7 cellular contexts compared by ENCODE assay signal in the genomic region with DNA sequence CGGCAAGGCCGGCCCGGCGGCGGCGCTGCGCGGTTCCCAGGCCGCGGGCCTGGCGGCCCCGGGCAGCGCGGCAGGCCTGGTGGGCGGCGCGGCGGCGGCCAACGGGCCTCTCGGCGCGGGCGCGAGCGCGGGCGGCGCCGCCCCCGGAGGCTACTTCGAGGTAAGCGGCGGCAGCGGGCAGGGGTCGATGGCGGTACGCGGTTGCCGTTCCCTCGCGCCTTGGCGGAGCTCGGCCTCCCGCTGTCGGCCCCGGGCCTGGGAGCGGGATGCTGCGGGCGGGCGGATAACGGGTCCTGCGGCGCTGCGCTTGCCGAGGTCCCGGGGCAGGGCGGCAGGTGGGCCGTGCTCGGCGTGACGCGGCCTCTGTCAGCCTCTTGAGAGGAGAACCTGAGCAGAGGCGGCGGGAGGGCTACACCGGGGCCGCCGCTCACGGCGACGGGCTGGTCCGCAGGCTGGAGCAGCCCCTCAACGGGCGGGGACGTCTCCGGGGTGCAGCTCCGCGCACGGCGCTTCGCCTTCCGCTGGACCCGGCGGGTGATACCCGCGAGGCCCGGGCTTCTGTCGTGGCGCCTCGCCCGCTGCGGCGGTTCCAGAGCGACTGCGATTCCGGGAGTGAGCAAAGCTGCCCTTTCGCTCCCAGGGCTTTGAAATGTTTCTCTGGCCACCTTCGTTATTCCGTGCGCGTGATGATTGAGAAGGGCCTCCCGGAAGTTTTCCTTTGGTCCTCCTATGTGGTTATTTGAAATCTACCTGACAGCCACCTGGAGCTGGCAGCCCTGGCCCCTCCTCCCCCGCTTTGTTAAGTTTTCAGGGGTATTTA. TPM values are rescaled to one million over a fixed set of nuclear protein-coding genes. Genes with fewer than 3 reads are reported as not detected.
DNase-seq lines count a peak whose midpoint lies in the region; ATAC-seq and TF ChIP-seq lines count a peak whose summit lies in the region.

No MANE protein-coding gene starts in this region.

- H3K9me2 ChIP-seq in OCI-LY1 (ENCODE audit: low read depth, low read length): no peaks in the 10 kb centered on the region

- H3K9me3 ChIP-seq in OCI-LY1 (ENCODE audit: low read length) (no peaks in the 10 kb centered on the region), neural progenitor cell (ENCODE audit: low read depth) (no peaks in the 10 kb centered on the region)

- H3K79me2 ChIP-seq in OCI-LY1 (ENCODE audit: insufficient read depth, low read length): peaks cover 29% of the 10 kb centered on the region
- peaks cover 53% of the 10 kb centered on the region for H3K79me2 ChIP-seq in neural progenitor cell (ENCODE audit: low read depth)

- peak; percentile 21 for ATAC-seq in GM18502 (IDR thresholded peaks at IDR 0.05; ENCODE audit: poor library complexity, unreplicated experiment)
- ATAC-seq in HG02870 (IDR thresholded peaks at IDR 0.05; ENCODE audit: unreplicated experiment): peak; percentile 14

- H3K4me2 ChIP-seq in OCI-LY1 (ENCODE audit: low read length): peak overlapping the region; percentile 81
- H3K4me2 ChIP-seq in neural progenitor cell: peak overlapping the region; percentile 80

- DNase-seq in activated T-helper 1 cell treated with anti-CD3 and anti-CD28 coated beads, Interleukin-12 subunit alpha, Interleukin-12 subunit beta, Interleukin-2, Interleukin-4 antibody, amounts not matched to agents 30 ng/mL and 10 ng/mL and 1 ng/mL, durations not matched to agents 14 hours and 24 hours and 36 hours (ENCODE audit: low spot score): peak; percentile 52
- DNase-seq in fibroblast of the aortic adventitia (ENCODE audit: low read depth): peak; percentile 25
- no peak for DNase-seq in neural progenitor cell (ENCODE audit: low spot score)
- DNase-seq in stromal cell of bone marrow (ENCODE audit: low read depth): peak; percentile 13

- H3K36me3 Mint-ChIP-seq in activated T-helper 1 cell treated with anti-CD3 and anti-CD28 coated beads, Interleukin-12 subunit alpha, Interleukin-12 subunit beta, Interleukin-2, Interleukin-4 antibody, amounts not matched to agents 30 ng/mL and 10 ng/mL and 1 ng/mL, durations not matched to agents 14 hours and 24 hours and 36 hours (ENCODE audit: low read depth): peaks cover 6% of the 10 kb centered on the region
- peaks cover 4% of the 10 kb centered on the region for H3K36me3 Mint-ChIP-seq in neural progenitor cell

- H4K20me1 ChIP-seq in OCI-LY1 (ENCODE audit: insufficient read depth, low read length): no peaks in the 10 kb centered on the region
- H4K20me1 ChIP-seq in neural progenitor cell (ENCODE audit: low read depth): peaks cover 50% of the 10 kb centered on the region

- H3K4me3 ChIP-seq in OCI-LY1 (ENCODE audit: low read depth, low read length, poor library complexity, severe bottlenecking) (peak overlapping the region; percentile 69), fibroblast of the aortic adventitia (ENCODE audit: low read depth, low read length) (peak overlapping the region; percentile 78), neural progenitor cell (peak overlapping the region; percentile 99)

- H3K27me3 Mint-ChIP-seq in activated T-helper 1 cell treated with anti-CD3 and anti-CD28 coated beads, Interleukin-12 subunit alpha, Interleukin-12 subunit beta, Interleukin-2, Interleukin-4 antibody, amounts not matched to agents 30 ng/mL and 10 ng/mL and 1 ng/mL, durations not matched to agents 14 hours and 24 hours and 36 hours (ENCODE audit: insufficient read depth): no peaks in the 10 kb centered on the region
- peaks cover 7% of the 10 kb centered on the region for H3K27me3 Mint-ChIP-seq in neural progenitor cell (ENCODE audit: insufficient read depth, low read depth)

- TF ChIP-seq CTCF in OCI-LY1 (IDR thresholded peaks at IDR 0.05; ENCODE audit: low read length) (no peak), fibroblast of the aortic adventitia (IDR thresholded peaks at IDR 0.05; ENCODE audit: insufficient read depth, low read length) (no peak), neural progenitor cell (IDR thresholded peaks at IDR 0.05) (no peak)

- intact Hi-C loops in activated T-helper 1 cell treated with anti-CD3 and anti-CD28 coated beads, Interleukin-12 subunit alpha, Interleukin-12 subunit beta, Interleukin-2, Interleukin-4 antibody, amounts not matched to agents 30 ng/mL and 10 ng/mL and 1 ng/mL, durations not matched to agents 14 hours and 24 hours and 36 hours (cut with micrococcal nuclease): loop anchor here (2.0 to 5.0 kb wide), 5 partner anchors 120 to 1190 kb away; partner anchors contain the start of genes NELFA and UVSSA

- H3K4me3 Mint-ChIP-seq in activated T-helper 1 cell treated with anti-CD3 and anti-CD28 coated beads, Interleukin-12 subunit alpha, Interleukin-12 subunit beta, Interleukin-2, Interleukin-4 antibody, amounts not matched to agents 30 ng/mL and 10 ng/mL and 1 ng/mL, durations not matched to agents 14 hours and 24 hours and 36 hours: peak overlapping the region; percentile 92
- H3K4me3 Mint-ChIP-seq in neural progenitor cell: peak overlapping the region; percentile 96

- peak overlapping the region; percentile 86 for H3K27ac Mint-ChIP-seq in activated T-helper 1 cell treated with anti-CD3 and anti-CD28 coated beads, Interleukin-12 subunit alpha, Interleukin-12 subunit beta, Interleukin-2, Interleukin-4 antibody, amounts not matched to agents 30 ng/mL and 10 ng/mL and 1 ng/mL, durations not matched to agents 14 hours and 24 hours and 36 hours
- peak overlapping the region; percentile 92 for H3K27ac Mint-ChIP-seq in neural progenitor cell

- H2AFZ ChIP-seq in OCI-LY1 (ENCODE audit: low read length) (no peak overlapping the region), neural progenitor cell (replicated peaks) (no peak overlapping the region)

- H3F3A ChIP-seq in OCI-LY1 (ENCODE audit: insufficient read depth, low read length): no peaks in the 10 kb centered on the region
- peaks cover 28% of the 10 kb centered on the region for H3F3A ChIP-seq in neural progenitor cell (ENCODE audit: low read depth)

- H3K4me1 ChIP-seq in OCI-LY1 (ENCODE audit: insufficient read depth, low read length, severe bottlenecking) (peaks cover 7% of the 10 kb centered on the region), neural progenitor cell (peaks cover 11% of the 10 kb centered on the region)

- H3K27ac ChIP-seq in OCI-LY1 (ENCODE audit: low read depth, low read length, poor library complexity, severe bottlenecking) (peak overlapping the region; percentile 43), neural progenitor cell (peak overlapping the region; percentile 89)

- H3K27me3 ChIP-seq in OCI-LY1 (ENCODE audit: insufficient read depth, low read length) (no peaks in the 10 kb centered on the region), neural progenitor cell (no peaks in the 10 kb centered on the region)

- H3K36me3 ChIP-seq in OCI-LY1 (ENCODE audit: insufficient read depth, low read length) (no peaks in the 10 kb centered on the region), neural progenitor cell (no peaks in the 10 kb centered on the region)

- H3K9ac ChIP-seq in OCI-LY1 (ENCODE audit: low read length) (peak overlapping the region; percentile 79), neural progenitor cell (peak overlapping the region; percentile 95)

- H3K9me3 Mint-ChIP-seq in activated T-helper 1 cell treated with anti-CD3 and anti-CD28 coated beads, Interleukin-12 subunit alpha, Interleukin-12 subunit beta, Interleukin-2, Interleukin-4 antibody, amounts not matched to agents 30 ng/mL and 10 ng/mL and 1 ng/mL, durations not matched to agents 14 hours and 24 hours and 36 hours: no peaks in the 10 kb centered on the region
- H3K9me3 Mint-ChIP-seq in neural progenitor cell: no peaks in the 10 kb centered on the region

- peaks cover 11% of the 10 kb centered on the region for H3K4me1 Mint-ChIP-seq in activated T-helper 1 cell treated with anti-CD3 and anti-CD28 coated beads, Interleukin-12 subunit alpha, Interleukin-12 subunit beta, Interleukin-2, Interleukin-4 antibody, amounts not matched to agents 30 ng/mL and 10 ng/mL and 1 ng/mL, durations not matched to agents 14 hours and 24 hours and 36 hours (ENCODE audit: low read depth)
- peaks cover 20% of the 10 kb centered on the region for H3K4me1 Mint-ChIP-seq in neural progenitor cell

RNA-seq across cellular contexts. Expression of gene FAM193A, which starts 0.8 kb away (rescaled TPM):
- 30.4 and 32.2 TPM in 2 replicates for total RNA-seq in activated T-helper 1 cell treated with anti-CD3 and anti-CD28 coated beads, Interleukin-12 subunit alpha, Interleukin-12 subunit beta, Interleukin-2, Interleukin-4 antibody, amounts not matched to agents 30 ng/mL and 10 ng/mL and 1 ng/mL, durations not matched to agents 14 hours and 24 hours and 36 hours
- total RNA-seq in fibroblast of the aortic adventitia (ENCODE audit: low replicate concordance) (17.4 and 38.7 TPM in 2 replicates), neural progenitor cell (ENCODE audit: low replicate concordance) (22.5 and 29.1 TPM in 2 replicates)
